In the genomic region with DNA sequence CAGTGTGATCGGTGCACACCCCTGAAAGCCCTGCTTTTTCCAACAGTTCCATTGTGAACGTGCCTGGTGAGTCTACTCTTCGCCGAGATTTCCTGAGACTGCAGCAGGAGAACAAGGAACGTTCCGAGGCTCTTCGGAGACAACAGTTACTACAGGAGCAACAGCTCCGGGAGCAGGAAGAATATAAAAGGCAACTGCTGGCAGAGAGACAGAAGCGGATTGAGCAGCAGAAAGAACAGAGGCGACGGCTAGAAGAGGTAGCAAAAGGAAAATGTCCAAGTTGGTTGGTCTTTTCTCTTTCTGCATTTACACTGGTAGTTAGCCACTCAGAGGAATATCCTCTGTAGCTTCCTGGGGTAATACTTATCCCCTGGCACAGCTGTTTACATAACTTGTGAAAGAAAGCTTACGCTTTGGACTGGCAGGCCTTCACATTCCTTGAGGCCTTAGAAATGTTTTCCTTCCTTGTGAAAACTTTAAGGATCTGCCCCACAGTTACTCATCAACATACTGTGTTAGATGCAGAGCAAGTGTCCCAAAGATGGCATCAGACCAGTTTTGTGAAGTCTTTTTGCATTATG, we compare ENCODE assay signal across 14 cellular contexts.
DNase-seq lines count a peak whose midpoint lies in the region; ATAC-seq and TF ChIP-seq lines count a peak whose summit lies in the region.
"Had no signal": no experiment of that assay in that cellular context is flagged by ENCODE, and none has a peak within 500 bp of the region (broad histone marks: within the 10 kb centered on the region; RNA-seq: fewer than 3 reads in every experiment).

No MANE protein-coding gene starts in this region.

- no peak overlapping the region for H3K4me3 ChIP-seq in AG04449 (ENCODE audit: low read depth, low read length)
- H3K4me3 ChIP-seq in esophagus (ENCODE audit: low read depth in 1 of 2, low read length in 2 of 2): no peak overlapping the region

- H3K27ac Mint-ChIP-seq in T-helper 17 cell (peak overlapping the region; percentile 81), nephron progenitor cell (peak overlapping the region; percentile 31)
- H3K27ac Mint-ChIP-seq: activated naive CD4-positive, alpha-beta T cell treated with anti-CD3 and anti-CD28 coated beads for 36 hours; B cell had no signal

- no peaks in the 10 kb centered on the region for H3K27me3 ChIP-seq in esophagus (ENCODE audit: control insufficient read depth in 1 of 2, insufficient read depth in 2 of 2, low read length in 2 of 2)

- H3K4me3 Mint-ChIP-seq in T-helper 17 cell (no peak overlapping the region), nephron progenitor cell (no peak overlapping the region)
- H3K4me3 Mint-ChIP-seq: activated naive CD4-positive, alpha-beta T cell treated with anti-CD3 and anti-CD28 coated beads for 36 hours; B cell had no signal

- H3K4me1 Mint-ChIP-seq in T-helper 17 cell (peaks cover 42% of the 10 kb centered on the region), nephron progenitor cell (peaks cover 6% of the 10 kb centered on the region)

- peak overlapping the region; percentile 23 to 47 for H3K27ac ChIP-seq in esophagus (ENCODE audit: low read depth in 2 of 2, low read length in 1 of 2)

- DNase-seq in AG04449 (ENCODE audit: low read depth, low spot score) (peak; percentile 86), T-helper 17 cell (no peak), nephron progenitor cell (no peak), 8988T (no peak), glomerular visceral epithelial cell (ENCODE audit: extremely low spot score) (no peak), G401 (ENCODE audit: low spot score) (no peak)
- DNase-seq in activated CD8-positive, alpha-beta memory T cell treated with anti-CD3 and anti-CD28 coated beads for 24 hours: no peak
- DNase-seq: activated CD4-positive, alpha-beta T cell treated with anti-CD3 and anti-CD28 coated beads, Interleukin-2, amount 50 U/mL, for 4 hours; activated naive CD4-positive, alpha-beta T cell treated with anti-CD3 and anti-CD28 coated beads for 36 hours; foreskin melanocyte; GDM1; NCI-H1436 treated with DMSO at 0.1 percent for 48 hours had no signal

- 60 to 74% methylated on average over 12 of the region's 12 CpGs for WGBS in esophagus, 2 donors

- in situ Hi-C loops in G401 (cut with HindIII; ENCODE audit: low sequenced_read_pairs): no loop called here

- H3K9me3 Mint-ChIP-seq in nephron progenitor cell: no peaks in the 10 kb centered on the region
- H3K9me3 Mint-ChIP-seq: activated naive CD4-positive, alpha-beta T cell treated with anti-CD3 and anti-CD28 coated beads for 36 hours had no signal

- CTCF ChIA-PET in AG04449 (lab: Yijun Ruan, JAX): interaction anchor here (0.7 to 1.6 kb wide), 3 partner anchors 13 to 502 kb away, joined by 3 to 6 read pairs (median 4); no protein-coding TSS in a partner anchor

- H3K36me3 ChIP-seq in esophagus (ENCODE audit: control insufficient read depth in 2 of 2, insufficient read depth in 2 of 2, low read length in 1 of 2): peaks cover 8 to 12% of the 10 kb centered on the region in 2 donors

- ATAC-seq in T-helper 17 cell: no peak

- H3K27me3 Mint-ChIP-seq in T-helper 17 cell (no peaks in the 10 kb centered on the region), nephron progenitor cell (ENCODE audit: low read depth, poor library complexity) (no peaks in the 10 kb centered on the region)
- H3K27me3 Mint-ChIP-seq: B cell had no signal

- TF ChIP-seq CTCF in AG04449 (IDR thresholded peaks at IDR 0.05; ENCODE audit: insufficient read depth, low read length, missing control alignments): no peak
- no peak for TF ChIP-seq CTCF in nephron progenitor cell (IDR thresholded peaks at IDR 0.05)

- H3K36me3 Mint-ChIP-seq in T-helper 17 cell (ENCODE audit: low read depth): peaks cover 30% of the 10 kb centered on the region
- H3K36me3 Mint-ChIP-seq in nephron progenitor cell (ENCODE audit: low read depth): peaks cover 67% of the 10 kb centered on the region

- H3K9me3 ChIP-seq in T-helper 17 cell (ENCODE audit: control insufficient read depth, low read length, poor library complexity, severe bottlenecking) (no peaks in the 10 kb centered on the region), esophagus (ENCODE audit: control insufficient read depth in 2 of 2, insufficient read depth in 1 of 2, low read depth in 1 of 2, low read length in 1 of 2) (no peaks in the 10 kb centered on the region)

- POLR2A ChIA-PET in AG04449 (lab: Yijun Ruan, JAX): no interaction called here

- peaks cover 0 to 3% of the 10 kb centered on the region in 2 donors for H3K4me1 ChIP-seq in esophagus (ENCODE audit: control insufficient read depth in 2 of 2, insufficient read depth in 2 of 2, low read length in 1 of 2)
